Comparison of ENCODE assay signal across 8 cellular contexts in the genomic region with DNA sequence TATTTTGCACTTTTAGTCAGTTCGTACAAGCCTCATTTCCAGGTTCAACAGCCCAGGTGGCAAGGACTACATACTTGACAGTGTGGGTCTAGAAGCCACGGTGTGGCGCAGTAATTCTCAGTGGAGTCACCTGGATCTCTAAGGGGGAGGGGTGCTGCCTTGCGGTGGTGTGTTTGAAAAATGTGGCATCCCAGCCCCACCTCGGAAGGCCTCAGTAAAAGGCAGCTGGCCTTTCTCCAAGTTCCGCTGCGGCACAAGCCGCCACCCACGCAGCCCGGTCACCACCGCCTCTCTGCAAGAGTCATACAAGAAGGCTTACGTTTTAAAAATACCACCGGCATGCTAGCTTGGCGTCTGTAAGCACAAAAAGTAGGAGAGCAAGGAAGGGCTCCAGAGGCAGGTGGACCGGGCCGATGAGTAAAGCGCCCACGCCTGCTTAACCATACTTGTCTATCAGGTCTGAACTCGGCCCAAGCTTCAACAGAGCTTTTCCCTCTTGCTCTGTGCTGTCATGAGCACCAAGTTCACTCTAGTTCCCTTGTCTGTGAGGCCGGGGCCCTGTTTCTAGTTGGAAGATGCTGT. TPM values are rescaled to one million over a fixed set of nuclear protein-coding genes. Genes with fewer than 3 reads are reported as not detected.
DNase-seq lines count a peak whose midpoint lies in the region; ATAC-seq, FAIRE-seq and TF ChIP-seq lines count a peak whose summit lies in the region.

No MANE protein-coding gene starts in this region.

- no peaks in the 10 kb centered on the region for H3K27me3 ChIP-seq in OCI-LY3 (ENCODE audit: low read depth, low read length)
- no peaks in the 10 kb centered on the region for H3K27me3 ChIP-seq in psoas muscle (ENCODE audit: insufficient read depth in 3 of 3, low read length in 2 of 3)

- H3K9ac ChIP-seq in OCI-LY3 (ENCODE audit: low read length): peak overlapping the region; percentile 29; the same call in 1 of the 2 replicates

- intact Hi-C loops in psoas muscle (cut with DNase I): no loop called here

- H3K9me3 Mint-ChIP-seq in activated T-cell treated with anti-CD3 and anti-CD28 coated beads, Interleukin-2, amount 50 U/mL, for 4 hours: no peaks in the 10 kb centered on the region

- no peaks in the 10 kb centered on the region for H3K36me3 Mint-ChIP-seq in activated T-cell treated with anti-CD3 and anti-CD28 coated beads, Interleukin-2, amount 50 U/mL, for 4 hours (ENCODE audit: insufficient read depth)

- H3K9me3 ChIP-seq in OCI-LY3 (ENCODE audit: insufficient read depth, low read length): no peaks in the 10 kb centered on the region
- no peaks in the 10 kb centered on the region for H3K9me3 ChIP-seq in psoas muscle

- peak; percentile 66 for TF ChIP-seq CTCF in OCI-LY3 (IDR thresholded peaks at IDR 0.05; ENCODE audit: low read depth, low read length)
- no peak for TF ChIP-seq CTCF in fibroblast of pulmonary artery (IDR thresholded peaks at IDR 0.05; ENCODE audit: low read length, missing control alignments)
- TF ChIP-seq CTCF in psoas muscle (IDR thresholded peaks at IDR 0.05): no peak

- H3K36me3 ChIP-seq in OCI-LY3 (replicated peaks; ENCODE audit: low read depth, low read length) (peaks cover 18% of the 10 kb centered on the region), psoas muscle (ENCODE audit: insufficient read depth in 1 of 2, low read depth in 1 of 2) (no peaks in the 10 kb centered on the region)

- no peak overlapping the region for H2AFZ ChIP-seq in OCI-LY3 (ENCODE audit: low read depth, low read length)

- peak; percentile 70 for ATAC-seq in GM18861 (IDR thresholded peaks at IDR 0.05; ENCODE audit: unreplicated experiment)
- ATAC-seq in HG03066 (IDR thresholded peaks at IDR 0.05; ENCODE audit: low read depth, unreplicated experiment): peak; percentile 88
- peak; percentile 89 to 92 for ATAC-seq in activated T-cell treated with anti-CD3 and anti-CD28 coated beads, Interleukin-2, amount 50 U/mL, for 4 hours
- ATAC-seq in psoas muscle: peak; percentile 65 to 88 (median 84)

- H3K27me3 Mint-ChIP-seq in activated T-cell treated with anti-CD3 and anti-CD28 coated beads, Interleukin-2, amount 50 U/mL, for 4 hours (ENCODE audit: low read depth): no peaks in the 10 kb centered on the region

- in situ Hi-C loops in ACHN (cut with HindIII; ENCODE audit: low pct_ligation_motif_present, low pct_unique_long_range_greater_than_20kb, low sequenced_read_pairs): no loop called here

- no peak for FAIRE-seq in urothelium cell line (lab: Jason Lieb, UNC)

- peak overlapping the region; percentile 82 for H3K4me2 ChIP-seq in OCI-LY3 (ENCODE audit: low read length)

- peak overlapping the region; percentile 46 for H3K4me3 Mint-ChIP-seq in activated T-cell treated with anti-CD3 and anti-CD28 coated beads, Interleukin-2, amount 50 U/mL, for 4 hours

- H4K20me1 ChIP-seq in OCI-LY3 (ENCODE audit: insufficient read depth, low read length): peaks cover 18% of the 10 kb centered on the region

- peak; percentile 83 for DNase-seq in ACHN
- DNase-seq in activated T-cell treated with anti-CD3 and anti-CD28 coated beads, Interleukin-2, amount 50 U/mL, for 4 hours: peak; percentile 80
- peak; percentile 84 for DNase-seq in fibroblast of pulmonary artery (ENCODE audit: low read depth)
- peak; percentile 80 to 83 for DNase-seq in psoas muscle
- DNase-seq in urothelium cell line (ENCODE audit: low spot score): peak; percentile 95

- peaks cover 62% of the 10 kb centered on the region for H3K4me1 ChIP-seq in OCI-LY3 (ENCODE audit: low read length)
- H3K4me1 ChIP-seq in psoas muscle: peaks cover 26% of the 10 kb centered on the region

- H3K4me3 ChIP-seq in OCI-LY3 (ENCODE audit: low read length): peak overlapping the region; percentile 56
- H3K4me3 ChIP-seq in fibroblast of pulmonary artery (replicated peaks; ENCODE audit: low read depth, low read length): no peak overlapping the region
- peak overlapping the region; percentile 33 for H3K4me3 ChIP-seq in psoas muscle

- peak overlapping the region; percentile 46 for H3K27ac ChIP-seq in OCI-LY3 (ENCODE audit: low read length)
- peak overlapping the region; percentile 54 for H3K27ac ChIP-seq in psoas muscle

- peaks cover 23% of the 10 kb centered on the region for H3K4me1 Mint-ChIP-seq in activated T-cell treated with anti-CD3 and anti-CD28 coated beads, Interleukin-2, amount 50 U/mL, for 4 hours (ENCODE audit: low read depth)

- 16 to 18% (median 18%) methylated on average over 20 of the region's 20 CpGs for WGBS in psoas muscle, 3 donors

- H3K79me2 ChIP-seq in OCI-LY3 (ENCODE audit: low read length): peaks cover 40% of the 10 kb centered on the region

RNA-seq across cellular contexts. Expression of gene SPRED2, which starts 49.5 kb away (rescaled TPM):
- total RNA-seq in activated T-cell treated with anti-CD3 and anti-CD28 coated beads, Interleukin-2, amount 50 U/mL, for 4 hours: 10 to 100 TPM; 10.4 to 11.0 (median 10.9) TPM
- total RNA-seq in psoas muscle: 10 to 100 TPM in 1 of 4 donors, 1 to 10 TPM in 3; 8.5 to 16.9 (median 9.2) TPM
- polyA plus RNA-seq in psoas muscle: 1 to 10 TPM; 3.8 to 7.9 (median 4.1) TPM
